Comparison of ENCODE assay signal across 21 cellular contexts in the genomic region with DNA sequence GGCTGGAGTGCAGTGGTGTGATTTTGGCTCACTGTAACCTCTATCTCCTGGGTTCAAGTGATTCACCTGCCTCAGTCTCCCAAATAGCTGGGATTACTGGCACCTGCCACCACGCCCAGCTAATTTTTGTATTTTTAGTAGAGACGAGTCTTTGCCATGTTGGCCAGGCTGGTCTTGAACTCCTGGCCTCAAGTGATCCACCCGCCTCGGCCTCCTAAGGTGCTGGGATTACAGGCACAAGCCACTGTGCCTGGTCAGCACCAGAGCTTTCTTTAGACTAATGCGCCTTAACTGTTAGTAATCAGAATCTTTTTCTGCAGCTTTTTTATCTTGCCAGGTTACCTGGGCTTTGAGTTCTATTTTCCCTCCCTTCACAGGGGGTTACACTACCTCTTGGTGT.
"Had no signal": no experiment of that assay in that cellular context is flagged by ENCODE, and none has a peak within 500 bp of the region (broad histone marks: within the 10 kb centered on the region; RNA-seq: fewer than 3 reads in every experiment).

No MANE protein-coding gene starts in this region.

- H3K4me3 ChIP-seq: left ventricle myocardium inferior, ovary, prostate gland, right atrium auricular region, thyroid gland had no signal

- H3K9me3 ChIP-seq: left ventricle myocardium inferior, ovary, prostate gland, right atrium auricular region, thyroid gland had no signal

- H3K4me3 Mint-ChIP-seq: activated naive CD8-positive, alpha-beta T cell treated with anti-CD3 and anti-CD28 coated beads, Interleukin-2, amount 50 U/mL, for 24 hours; activated T-cell treated with anti-CD3 and anti-CD28 coated beads, Interleukin-2, amount 50 U/mL, for 72 hours; mesothelial cell of epicardium; natural killer cell treated with Interleukin-12 subunit alpha and Interleukin-12 subunit beta and Interleukin-15 and Interleukin-18, amount 100 ng/mL, for 72 hours; stimulated activated naive CD8-positive, alpha-beta T cell treated with anti-CD3 and anti-CD28 coated beads, Interleukin-15, Interleukin-2, amounts not matched to agents 100 ng/mL and 50 ng/mL, for 24 hours; T-helper 2 cell treated with Interferon-gamma antibody and Interleukin-4, amounts not matched to agents 5 μg/mL and 100 μg/mL, for 36 hours had no signal

- H3K27ac Mint-ChIP-seq: activated naive CD8-positive, alpha-beta T cell treated with anti-CD3 and anti-CD28 coated beads, Interleukin-2, amount 50 U/mL, for 24 hours; activated T-cell treated with anti-CD3 and anti-CD28 coated beads, Interleukin-2, amount 50 U/mL, for 72 hours; mesothelial cell of epicardium; natural killer cell treated with Interleukin-12 subunit alpha and Interleukin-12 subunit beta and Interleukin-15 and Interleukin-18, amount 100 ng/mL, for 72 hours; stimulated activated naive CD8-positive, alpha-beta T cell treated with anti-CD3 and anti-CD28 coated beads, Interleukin-15, Interleukin-2, amounts not matched to agents 100 ng/mL and 50 ng/mL, for 24 hours; T-helper 2 cell treated with Interferon-gamma antibody and Interleukin-4, amounts not matched to agents 5 μg/mL and 100 μg/mL, for 36 hours had no signal

- H3K27ac ChIP-seq: left ventricle myocardium inferior, ovary, prostate gland, right atrium auricular region, thyroid gland, VCaP had no signal

- DNase-seq: activated CD4-positive, alpha-beta T cell treated with anti-CD3 and anti-CD28 coated beads for 1 hour; activated CD4-positive, alpha-beta T cell treated with anti-CD3 and anti-CD28 coated beads, Interleukin-2, amount 50 U/mL, for 1 hour; activated gamma-delta T cell; activated naive CD4-positive, alpha-beta T cell treated with anti-CD3 and anti-CD28 coated beads, Interleukin-2, amount 50 U/mL, for 16 hours; activated naive CD8-positive, alpha-beta T cell treated with anti-CD3 and anti-CD28 coated beads, Interleukin-2, amount 50 U/mL, for 24 hours; activated T-cell treated with anti-CD3 and anti-CD28 coated beads, Interleukin-2, amount 50 U/mL, for 72 hours; cerebellar nuclear complex; cortex of kidney; foreskin fibroblast; hippocampal formation; left ventricle myocardium inferior; ovary; stimulated activated CD4-positive, alpha-beta T cell treated with anti-CD3 and anti-CD28 coated beads, Interleukin-4, amount 100 ng/mL, for 24 hours; thyroid gland had no signal

- H3K36me3 Mint-ChIP-seq: mesothelial cell of epicardium; natural killer cell treated with Interleukin-12 subunit alpha and Interleukin-12 subunit beta and Interleukin-15 and Interleukin-18, amount 100 ng/mL, for 72 hours had no signal

- H3K36me3 ChIP-seq: left ventricle myocardium inferior, ovary, prostate gland, right atrium auricular region, thyroid gland had no signal

- H3K4me1 ChIP-seq: prostate gland, thyroid gland had no signal

- ATAC-seq: natural killer cell treated with Interleukin-12 subunit alpha and Interleukin-12 subunit beta and Interleukin-15 and Interleukin-18, amount 100 ng/mL, for 72 hours had no signal

- H3K9me3 Mint-ChIP-seq: activated naive CD8-positive, alpha-beta T cell treated with anti-CD3 and anti-CD28 coated beads, Interleukin-2, amount 50 U/mL, for 24 hours; activated T-cell treated with anti-CD3 and anti-CD28 coated beads, Interleukin-2, amount 50 U/mL, for 72 hours; mesothelial cell of epicardium; natural killer cell treated with Interleukin-12 subunit alpha and Interleukin-12 subunit beta and Interleukin-15 and Interleukin-18, amount 100 ng/mL, for 72 hours; stimulated activated naive CD8-positive, alpha-beta T cell treated with anti-CD3 and anti-CD28 coated beads, Interleukin-15, Interleukin-2, amounts not matched to agents 100 ng/mL and 50 ng/mL, for 24 hours; T-helper 2 cell treated with Interferon-gamma antibody and Interleukin-4, amounts not matched to agents 5 μg/mL and 100 μg/mL, for 36 hours had no signal

- H3K27me3 ChIP-seq: ovary, right atrium auricular region, thyroid gland had no signal

- H3K4me1 Mint-ChIP-seq: mesothelial cell of epicardium had no signal
